In the genomic region with DNA sequence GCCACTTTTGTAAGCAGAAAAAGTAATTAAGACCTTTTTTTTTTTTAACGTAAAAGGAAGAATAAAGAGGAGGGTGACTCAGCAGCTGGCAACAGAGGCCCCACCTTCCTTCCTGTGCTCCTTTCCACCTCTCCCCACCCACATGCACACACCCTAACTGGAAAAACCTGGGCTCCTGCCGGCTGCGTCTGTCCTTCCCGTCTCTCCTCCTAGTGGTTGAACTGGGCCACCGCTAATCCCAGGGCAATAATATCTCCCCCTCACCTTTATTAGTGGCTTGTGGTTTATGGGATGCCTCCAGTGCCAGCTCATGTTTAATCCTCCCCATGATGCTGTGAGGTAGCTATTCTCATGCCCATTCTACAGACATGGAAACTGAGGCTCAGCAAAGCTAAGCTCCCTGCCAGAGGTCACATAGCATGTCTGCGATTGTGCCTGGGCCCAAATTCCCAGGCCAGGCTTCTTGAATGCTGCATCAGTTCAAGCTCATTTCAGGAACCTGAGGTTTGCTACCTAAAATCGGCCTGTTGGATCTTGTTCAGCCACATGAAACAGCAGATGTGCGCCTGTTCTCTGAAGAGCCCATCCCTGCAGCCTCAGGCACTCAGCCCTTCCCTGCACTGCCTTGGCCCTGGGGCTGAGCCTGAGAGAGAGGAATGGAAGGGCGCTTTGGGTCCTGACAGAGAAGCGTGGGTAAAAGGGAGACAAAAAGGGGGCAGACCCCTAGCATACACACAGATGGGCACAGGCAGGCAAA, we compare ENCODE assay signal across 9 cellular contexts.
DNase-seq lines count a peak whose midpoint lies in the region; ATAC-seq and TF ChIP-seq lines count a peak whose summit lies in the region.
"Had no signal": no experiment of that assay in that cellular context is flagged by ENCODE, and none has a peak within 500 bp of the region (broad histone marks: within the 10 kb centered on the region; RNA-seq: fewer than 3 reads in every experiment).

No MANE protein-coding gene starts in this region.

- H3K4me1 ChIP-seq in HEK293 (ENCODE audit: control insufficient read depth, insufficient read depth, low read length), result no peaks in the 10 kb centered on the region

- H3K36me3 ChIP-seq in HEK293 (ENCODE audit: control insufficient read depth in 2 of 2, insufficient read depth in 1 of 2, low read length in 2 of 2), result no peaks in the 10 kb centered on the region

- POLR2A ChIA-PET in HEK293 (lab: Yijun Ruan, JAX), result interaction anchor here (0.7 to 2.5 kb wide), 2 partner anchors 111 to 291 kb away, joined by 5 to 6 read pairs; a partner anchor contains a TSS

- H3K27ac ChIP-seq in HEK293 (ENCODE audit: extremely low read depth, low read depth, low read length), result no peak overlapping the region
- H3K27ac ChIP-seq: HL-60 had no signal

- DNase-seq in AG10803 (ENCODE audit: low read depth), result no peak
- peak; percentile 82 for DNase-seq in iPS-NIHi11 (ENCODE audit: low spot score)
- DNase-seq in activated gamma-delta T cell (lab: John Stamatoyannopoulos, UW), result no peak
- no peak for DNase-seq in occipital lobe (lab: John Stamatoyannopoulos, UW)

- TF ChIP-seq CTCF in AG10803 (conservative IDR thresholded peaks at IDR 0.05; ENCODE audit: low read length) (peak; percentile 49), HEK293 (tag by site-specific recombination; IDR thresholded peaks at IDR 0.05) (no peak), WI38 (IDR thresholded peaks at IDR 0.05; ENCODE audit: low read depth, low read length) (peak; percentile 13)

- no peaks in the 10 kb centered on the region for H3K9me3 ChIP-seq in HEK293 (ENCODE audit: control insufficient read depth, insufficient read depth, low read depth, low read length)

- no peak for ATAC-seq in HG02588 (IDR thresholded peaks at IDR 0.05; ENCODE audit: unreplicated experiment)
- no peak for ATAC-seq in HG03039 (IDR thresholded peaks at IDR 0.05; ENCODE audit: unreplicated experiment)

- CTCF ChIA-PET in HEK293 (lab: Yijun Ruan, JAX), result interaction anchor here (0.6 to 10.0 kb wide), 23 partner anchors 8 to 1489 kb away, joined by 3 to 212 read pairs (median 4); a partner anchor contains a TSS

- no peak overlapping the region for H3K4me3 ChIP-seq in AG10803 (ENCODE audit: low read length)
- H3K4me3 ChIP-seq in HEK293 (ENCODE audit: low read depth, low read length), result no peak overlapping the region
- H3K4me3 ChIP-seq in WI38 (ENCODE audit: low read depth, low read length), result no peak overlapping the region

TF ChIP-seq in HEK293, 187 proteins besides CTCF, POLR2A, EP300 and RAD21 (continues in another document):
- TF ChIP-seq KLF7 (tag by site-specific recombination; IDR thresholded peaks at IDR 0.05; ENCODE audit: borderline replicate concordance) (0 out of 2 replicates have a peak, but pooled peaks have one; percentile 22), ZNF777 (tag by site-specific recombination; IDR thresholded peaks at IDR 0.05; ENCODE audit: borderline replicate concordance) (no peak), GLI4 (tag by site-specific recombination; IDR thresholded peaks at IDR 0.05) (no peak), ZNF677 (tag by site-specific recombination; IDR thresholded peaks at IDR 0.05) (no peak), ZFHX2 (tag by site-specific recombination; conservative IDR thresholded peaks at IDR 0.05) (peak; percentile 67), ZNF548 (tag by site-specific recombination; IDR thresholded peaks at IDR 0.05) (no peak), EGR2 (tag by site-specific recombination; IDR thresholded peaks at IDR 0.05; ENCODE audit: low read depth) (peak; percentile 76), KLF1 (tag by site-specific recombination; IDR thresholded peaks at IDR 0.05) (peak; percentile 39; the same call in 1 of the 2 replicates), ZNF623 (tag by site-specific recombination; IDR thresholded peaks at IDR 0.05) (peak; percentile 31; the same call in 1 of the 2 replicates), ZNF114 (tag by site-specific recombination; IDR thresholded peaks at IDR 0.05) (no peak), ZNF660 (tag by site-specific recombination; IDR thresholded peaks at IDR 0.05) (peak; percentile 54; the same call in 1 of the 2 replicates), SP7 (tag by site-specific recombination; IDR thresholded peaks at IDR 0.05) (0 out of 2 replicates have a peak, but pooled peaks have one; percentile 50), HOXA7 (CRISPR knock-in tag; IDR thresholded peaks at IDR 0.05; ENCODE audit: borderline replicate concordance) (no peak), ZNF24 (tag by site-specific recombination; IDR thresholded peaks at IDR 0.05) (peak; percentile 24; the same call in 1 of the 2 replicates)
- TF ChIP-seq, protein P1, sequence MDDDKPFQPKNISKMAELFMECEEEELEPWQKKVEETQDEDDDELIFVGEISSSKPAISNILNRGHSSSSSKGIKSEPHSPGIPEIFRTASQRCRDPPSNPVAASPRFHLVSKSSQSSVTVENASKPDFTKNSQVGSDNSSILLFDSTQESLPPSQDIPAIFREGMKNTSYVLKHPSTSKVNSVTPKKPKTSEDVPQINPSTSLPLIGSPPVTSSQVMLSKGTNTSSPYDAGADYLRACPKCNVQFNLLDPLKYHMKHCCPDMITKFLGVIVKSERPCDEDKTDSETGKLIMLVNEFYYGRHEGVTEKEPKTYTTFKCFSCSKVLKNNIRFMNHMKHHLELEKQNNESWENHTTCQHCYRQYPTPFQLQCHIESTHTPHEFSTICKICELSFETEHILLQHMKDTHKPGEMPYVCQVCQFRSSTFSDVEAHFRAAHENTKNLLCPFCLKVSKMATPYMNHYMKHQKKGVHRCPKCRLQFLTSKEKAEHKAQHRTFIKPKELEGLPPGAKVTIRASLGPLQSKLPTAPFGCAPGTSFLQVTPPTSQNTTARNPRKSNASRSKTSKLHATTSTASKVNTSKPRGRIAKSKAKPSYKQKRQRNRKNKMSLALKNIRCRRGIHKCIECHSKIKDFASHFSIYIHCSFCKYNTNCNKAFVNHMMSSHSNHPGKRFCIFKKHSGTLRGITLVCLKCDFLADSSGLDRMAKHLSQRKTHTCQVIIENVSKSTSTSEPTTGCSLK (tag by site-specific recombination; IDR thresholded peaks at IDR 0.05), result no peak
- TF ChIP-seq, protein P2, sequence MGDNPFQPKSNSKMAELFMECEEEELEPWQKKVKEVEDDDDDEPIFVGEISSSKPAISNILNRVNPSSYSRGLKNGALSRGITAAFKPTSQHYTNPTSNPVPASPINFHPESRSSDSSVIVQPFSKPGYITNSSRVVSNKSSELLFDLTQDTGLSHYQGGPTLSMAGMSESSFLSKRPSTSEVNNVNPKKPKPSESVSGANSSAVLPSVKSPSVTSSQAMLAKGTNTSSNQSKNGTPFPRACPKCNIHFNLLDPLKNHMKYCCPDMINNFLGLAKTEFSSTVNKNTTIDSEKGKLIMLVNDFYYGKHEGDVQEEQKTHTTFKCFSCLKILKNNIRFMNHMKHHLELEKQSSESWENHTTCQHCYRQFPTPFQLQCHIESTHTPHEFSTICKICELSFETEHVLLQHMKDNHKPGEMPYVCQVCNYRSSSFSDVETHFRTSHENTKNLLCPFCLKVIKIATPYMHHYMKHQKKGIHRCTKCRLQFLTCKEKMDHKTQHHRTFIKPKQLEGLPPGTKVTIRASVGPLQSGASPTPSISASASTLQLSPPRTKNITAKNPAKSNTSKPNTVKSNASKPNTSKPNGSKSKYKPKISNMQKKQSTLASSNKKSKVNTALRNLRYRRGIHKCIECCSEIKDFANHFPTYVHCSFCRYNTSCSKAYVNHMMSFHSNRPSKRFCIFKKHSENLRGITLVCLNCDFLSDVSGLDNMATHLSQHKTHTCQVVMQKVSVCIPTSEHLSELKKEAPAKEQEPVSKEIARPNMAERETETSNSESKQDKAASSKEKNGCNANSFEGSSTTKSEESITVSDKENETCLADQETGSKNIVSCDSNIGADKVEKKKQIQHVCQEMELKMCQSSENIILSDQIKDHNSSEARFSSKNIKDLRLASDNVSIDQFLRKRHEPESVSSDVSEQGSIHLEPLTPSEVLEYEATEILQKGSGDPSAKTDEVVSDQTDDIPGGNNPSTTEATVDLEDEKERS (tag by site-specific recombination; IDR thresholded peaks at IDR 0.05), result no peak
- TF ChIP-seq, protein P3, sequence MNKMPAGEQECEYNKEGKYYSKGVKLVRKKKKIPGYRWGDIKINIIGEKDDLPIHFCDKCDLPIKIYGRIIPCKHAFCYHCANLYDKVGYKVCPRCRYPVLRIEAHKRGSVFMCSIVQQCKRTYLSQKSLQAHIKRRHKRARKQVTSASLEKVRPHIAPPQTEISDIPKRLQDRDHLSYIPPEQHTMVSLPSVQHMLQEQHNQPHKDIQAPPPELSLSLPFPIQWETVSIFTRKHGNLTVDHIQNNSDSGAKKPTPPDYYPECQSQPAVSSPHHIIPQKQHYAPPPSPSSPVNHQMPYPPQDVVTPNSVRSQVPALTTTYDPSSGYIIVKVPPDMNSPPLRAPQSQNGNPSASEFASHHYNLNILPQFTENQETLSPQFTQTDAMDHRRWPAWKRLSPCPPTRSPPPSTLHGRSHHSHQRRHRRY (tag by site-specific recombination; IDR thresholded peaks at IDR 0.05), result no peak
- TF ChIP-seq, protein P4, sequence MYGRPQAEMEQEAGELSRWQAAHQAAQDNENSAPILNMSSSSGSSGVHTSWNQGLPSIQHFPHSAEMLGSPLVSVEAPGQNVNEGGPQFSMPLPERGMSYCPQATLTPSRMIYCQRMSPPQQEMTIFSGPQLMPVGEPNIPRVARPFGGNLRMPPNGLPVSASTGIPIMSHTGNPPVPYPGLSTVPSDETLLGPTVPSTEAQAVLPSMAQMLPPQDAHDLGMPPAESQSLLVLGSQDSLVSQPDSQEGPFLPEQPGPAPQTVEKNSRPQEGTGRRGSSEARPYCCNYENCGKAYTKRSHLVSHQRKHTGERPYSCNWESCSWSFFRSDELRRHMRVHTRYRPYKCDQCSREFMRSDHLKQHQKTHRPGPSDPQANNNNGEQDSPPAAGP (tag by site-specific recombination; IDR thresholded peaks at IDR 0.05), result peak; percentile 81; the same call in 1 of the 2 replicates
- TF ChIP-seq, protein P5, sequence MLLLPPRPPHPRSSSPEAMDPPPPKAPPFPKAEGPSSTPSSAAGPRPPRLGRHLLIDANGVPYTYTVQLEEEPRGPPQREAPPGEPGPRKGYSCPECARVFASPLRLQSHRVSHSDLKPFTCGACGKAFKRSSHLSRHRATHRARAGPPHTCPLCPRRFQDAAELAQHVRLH (tag by site-specific recombination; IDR thresholded peaks at IDR 0.05), result peak; percentile 79
